In the genomic region with DNA sequence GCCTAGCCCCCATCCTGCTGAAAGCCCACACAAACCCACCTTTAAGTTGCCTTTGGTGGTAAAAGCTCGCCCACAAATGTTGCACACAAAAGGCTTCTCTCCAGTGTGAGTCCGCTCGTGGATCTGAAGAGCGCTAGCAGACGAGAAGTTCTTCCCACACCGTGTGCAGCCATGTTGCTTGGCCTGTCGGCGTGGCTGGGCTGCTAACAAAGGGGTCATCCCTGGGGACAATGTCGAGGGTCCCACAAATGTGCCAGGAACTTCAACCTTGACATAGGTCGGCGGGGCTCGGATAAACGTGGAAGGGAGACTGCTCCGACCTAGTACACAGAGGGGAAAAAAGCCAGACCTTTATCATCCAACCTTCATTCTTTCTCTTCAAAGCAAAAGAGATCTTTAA, we compare ENCODE assay signal across 33 cellular contexts. TPM values are rescaled to one million over a fixed set of nuclear protein-coding genes. Genes with fewer than 3 reads are reported as not detected.
"Had no signal": no experiment of that assay in that cellular context is flagged by ENCODE, and none has a peak within 500 bp of the region (broad histone marks: within the 10 kb centered on the region; RNA-seq: fewer than 3 reads in every experiment).

No MANE protein-coding gene starts in this region.

- DNase-seq: activated CD4-positive, alpha-beta memory T cell treated with anti-CD3 and anti-CD28 coated beads for 36 hours; activated CD4-positive, alpha-beta T cell treated with anti-CD3 and anti-CD28 coated beads for 36 hours; activated CD4-positive, alpha-beta T cell treated with anti-CD3 and anti-CD28 coated beads, Interleukin-2, amount 10 ng/mL, durations not matched to agents 24 days and 14 days; activated CD4-positive, CD25-positive, alpha-beta regulatory T cell; activated CD4-positive, CD25-positive, alpha-beta regulatory T cell treated with anti-CD3 and anti-CD28 coated beads, Interleukin-2, amount 50 U/mL, for 72 hours; activated CD8-positive, alpha-beta memory T cell treated with anti-CD3 and anti-CD28 coated beads, Interleukin-2, amount 10 ng/mL, durations not matched to agents 7 days and 5 days; activated CD8-positive, alpha-beta memory T cell treated with anti-CD3 and anti-CD28 coated beads, Interleukin-2, amount 50 U/mL, for 4 hours; activated CD8-positive, alpha-beta T cell treated with anti-CD3 and anti-CD28 coated beads, Interleukin-2, amount 10 ng/mL, durations not matched to agents 7 days and 5 days; activated gamma-delta T cell; activated naive CD4-positive, alpha-beta T cell; activated naive CD4-positive, alpha-beta T cell treated with anti-CD3 and anti-CD28 coated beads, Interleukin-2, amount 10 ng/mL, durations not matched to agents 7 days and 5 days; activated naive CD8-positive, alpha-beta T cell treated with anti-CD3 and anti-CD28 coated beads, Interleukin-2, amount 10 ng/mL, durations not matched to agents 7 days and 5 days; activated T-cell treated with anti-CD3 and anti-CD28 coated beads, Interleukin-2, amount 50 U/mL, for 24 hours; activated T-cell treated with anti-CD3 and anti-CD28 coated beads, Interleukin-2, amount 50 U/mL, for 72 hours; central memory CD4-positive, alpha-beta T cell; cerebellar nuclear complex; colonic mucosa; effector memory CD4-positive, alpha-beta T cell; erythroblast; foreskin keratinocyte; gastrocnemius medialis; glutamatergic neuron; heart left ventricle; T-helper 17 cell; T1000; WERI-Rb-1 had no signal

- H3K27me3 ChIP-seq: ascending aorta, breast epithelium, cardiac muscle cell, colonic mucosa, foreskin keratinocyte had no signal

- H3K27ac Mint-ChIP-seq: activated CD4-positive, alpha-beta memory T cell treated with anti-CD3 and anti-CD28 coated beads for 36 hours; activated CD4-positive, alpha-beta T cell treated with anti-CD3 and anti-CD28 coated beads for 36 hours; activated CD4-positive, alpha-beta T cell treated with anti-CD3 and anti-CD28 coated beads, Interleukin-2, amount 10 ng/mL, durations not matched to agents 24 days and 14 days; activated CD8-positive, alpha-beta memory T cell treated with anti-CD3 and anti-CD28 coated beads, Interleukin-2, amount 10 ng/mL, durations not matched to agents 7 days and 5 days; activated CD8-positive, alpha-beta T cell treated with anti-CD3 and anti-CD28 coated beads, Interleukin-2, amount 10 ng/mL, durations not matched to agents 7 days and 5 days; activated naive CD4-positive, alpha-beta T cell treated with anti-CD3 and anti-CD28 coated beads, Interleukin-2, amount 10 ng/mL, durations not matched to agents 7 days and 5 days; activated naive CD4-positive, alpha-beta T cell treated with anti-CD3 and anti-CD28 coated beads, Interleukin-2, amount 50 U/mL, for 72 hours; activated naive CD8-positive, alpha-beta T cell treated with anti-CD3 and anti-CD28 coated beads, Interleukin-2, amount 10 ng/mL, durations not matched to agents 7 days and 5 days; activated T-cell treated with anti-CD3 and anti-CD28 coated beads, Interleukin-2, amount 50 U/mL, for 24 hours; activated T-cell treated with anti-CD3 and anti-CD28 coated beads, Interleukin-2, amount 50 U/mL, for 72 hours; brain; T-helper 17 cell; T-helper 2 cell treated with Interferon-gamma antibody and Interleukin-4, amounts not matched to agents 5 μg/mL and 100 μg/mL, for 36 hours had no signal

- H3K4me3 ChIP-seq: ascending aorta, breast epithelium, cardiac muscle cell, colonic mucosa, esophagus muscularis mucosa, gastrocnemius medialis, heart left ventricle had no signal

- H3K27me3 Mint-ChIP-seq: activated CD4-positive, alpha-beta T cell treated with anti-CD3 and anti-CD28 coated beads, Interleukin-2, amount 10 ng/mL, durations not matched to agents 24 days and 14 days; activated CD8-positive, alpha-beta memory T cell treated with anti-CD3 and anti-CD28 coated beads, Interleukin-2, amount 10 ng/mL, durations not matched to agents 7 days and 5 days; activated naive CD8-positive, alpha-beta T cell treated with anti-CD3 and anti-CD28 coated beads, Interleukin-2, amount 10 ng/mL, durations not matched to agents 7 days and 5 days; brain had no signal

- H3K9me3 Mint-ChIP-seq: activated CD4-positive, alpha-beta memory T cell treated with anti-CD3 and anti-CD28 coated beads for 36 hours; activated CD4-positive, alpha-beta T cell treated with anti-CD3 and anti-CD28 coated beads, Interleukin-2, amount 10 ng/mL, durations not matched to agents 24 days and 14 days; activated naive CD4-positive, alpha-beta T cell treated with anti-CD3 and anti-CD28 coated beads, Interleukin-2, amount 10 ng/mL, durations not matched to agents 7 days and 5 days; activated naive CD4-positive, alpha-beta T cell treated with anti-CD3 and anti-CD28 coated beads, Interleukin-2, amount 50 U/mL, for 72 hours; activated naive CD8-positive, alpha-beta T cell treated with anti-CD3 and anti-CD28 coated beads, Interleukin-2, amount 10 ng/mL, durations not matched to agents 7 days and 5 days; activated T-cell treated with anti-CD3 and anti-CD28 coated beads, Interleukin-2, amount 50 U/mL, for 24 hours; activated T-cell treated with anti-CD3 and anti-CD28 coated beads, Interleukin-2, amount 50 U/mL, for 72 hours; brain; T-helper 2 cell treated with Interferon-gamma antibody and Interleukin-4, amounts not matched to agents 5 μg/mL and 100 μg/mL, for 36 hours had no signal

- H3K36me3 Mint-ChIP-seq: activated CD4-positive, alpha-beta memory T cell treated with anti-CD3 and anti-CD28 coated beads for 36 hours; activated CD8-positive, alpha-beta memory T cell treated with anti-CD3 and anti-CD28 coated beads, Interleukin-2, amount 10 ng/mL, durations not matched to agents 7 days and 5 days; activated naive CD4-positive, alpha-beta T cell treated with anti-CD3 and anti-CD28 coated beads, Interleukin-2, amount 10 ng/mL, durations not matched to agents 7 days and 5 days; activated naive CD4-positive, alpha-beta T cell treated with anti-CD3 and anti-CD28 coated beads, Interleukin-2, amount 50 U/mL, for 72 hours; activated naive CD8-positive, alpha-beta T cell treated with anti-CD3 and anti-CD28 coated beads, Interleukin-2, amount 10 ng/mL, durations not matched to agents 7 days and 5 days had no signal

- ATAC-seq: activated CD4-positive, alpha-beta T cell treated with anti-CD3 and anti-CD28 coated beads for 36 hours; activated CD8-positive, alpha-beta memory T cell treated with anti-CD3 and anti-CD28 coated beads, Interleukin-2, amount 10 ng/mL, durations not matched to agents 7 days and 5 days; activated CD8-positive, alpha-beta T cell treated with anti-CD3 and anti-CD28 coated beads, Interleukin-2, amount 10 ng/mL, durations not matched to agents 7 days and 5 days; activated naive CD4-positive, alpha-beta T cell treated with anti-CD3 and anti-CD28 coated beads, Interleukin-2, amount 50 U/mL, for 72 hours; activated T-cell treated with anti-CD3 and anti-CD28 coated beads, Interleukin-2, amount 50 U/mL, for 72 hours; foreskin keratinocyte; gastrocnemius medialis; heart left ventricle; T-helper 17 cell had no signal

- H3K4me1 ChIP-seq: ascending aorta, breast epithelium, colonic mucosa, esophagus muscularis mucosa, foreskin keratinocyte, gastrocnemius medialis, heart left ventricle had no signal

- H3K36me3 ChIP-seq: ascending aorta, breast epithelium, colonic mucosa, esophagus muscularis mucosa, gastrocnemius medialis, heart left ventricle, WERI-Rb-1 had no signal

- H3K4me1 Mint-ChIP-seq: activated CD4-positive, alpha-beta T cell treated with anti-CD3 and anti-CD28 coated beads for 36 hours; activated CD4-positive, alpha-beta T cell treated with anti-CD3 and anti-CD28 coated beads, Interleukin-2, amount 10 ng/mL, durations not matched to agents 24 days and 14 days; activated CD8-positive, alpha-beta memory T cell treated with anti-CD3 and anti-CD28 coated beads, Interleukin-2, amount 10 ng/mL, durations not matched to agents 7 days and 5 days; activated naive CD4-positive, alpha-beta T cell treated with anti-CD3 and anti-CD28 coated beads, Interleukin-2, amount 10 ng/mL, durations not matched to agents 7 days and 5 days; brain; T-helper 17 cell had no signal

- H3K27ac ChIP-seq: ascending aorta, breast epithelium, cardiac muscle cell, colonic mucosa, esophagus muscularis mucosa, foreskin keratinocyte, gastrocnemius medialis, heart left ventricle, WERI-Rb-1 had no signal

- H3K4me3 Mint-ChIP-seq: activated CD4-positive, alpha-beta memory T cell treated with anti-CD3 and anti-CD28 coated beads for 36 hours; activated CD4-positive, alpha-beta T cell treated with anti-CD3 and anti-CD28 coated beads for 36 hours; activated CD4-positive, alpha-beta T cell treated with anti-CD3 and anti-CD28 coated beads, Interleukin-2, amount 10 ng/mL, durations not matched to agents 24 days and 14 days; activated CD8-positive, alpha-beta memory T cell treated with anti-CD3 and anti-CD28 coated beads, Interleukin-2, amount 10 ng/mL, durations not matched to agents 7 days and 5 days; activated CD8-positive, alpha-beta T cell treated with anti-CD3 and anti-CD28 coated beads, Interleukin-2, amount 10 ng/mL, durations not matched to agents 7 days and 5 days; activated naive CD4-positive, alpha-beta T cell treated with anti-CD3 and anti-CD28 coated beads, Interleukin-2, amount 10 ng/mL, durations not matched to agents 7 days and 5 days; activated naive CD8-positive, alpha-beta T cell treated with anti-CD3 and anti-CD28 coated beads, Interleukin-2, amount 10 ng/mL, durations not matched to agents 7 days and 5 days; activated T-cell treated with anti-CD3 and anti-CD28 coated beads, Interleukin-2, amount 50 U/mL, for 24 hours; activated T-cell treated with anti-CD3 and anti-CD28 coated beads, Interleukin-2, amount 50 U/mL, for 72 hours; brain; T-helper 17 cell; T-helper 2 cell treated with Interferon-gamma antibody and Interleukin-4, amounts not matched to agents 5 μg/mL and 100 μg/mL, for 36 hours had no signal

RNA-seq across cellular contexts. Expression of a gene that starts 13.5 kb away (rescaled TPM):
- total RNA-seq: activated CD4-positive, alpha-beta memory T cell treated with anti-CD3 and anti-CD28 coated beads for 36 hours; activated CD8-positive, alpha-beta T cell treated with anti-CD3 and anti-CD28 coated beads, Interleukin-2, amount 10 ng/mL, durations not matched to agents 7 days and 5 days; ascending aorta; esophagus muscularis mucosa; gastrocnemius medialis had no signal
